In the genomic region with DNA sequence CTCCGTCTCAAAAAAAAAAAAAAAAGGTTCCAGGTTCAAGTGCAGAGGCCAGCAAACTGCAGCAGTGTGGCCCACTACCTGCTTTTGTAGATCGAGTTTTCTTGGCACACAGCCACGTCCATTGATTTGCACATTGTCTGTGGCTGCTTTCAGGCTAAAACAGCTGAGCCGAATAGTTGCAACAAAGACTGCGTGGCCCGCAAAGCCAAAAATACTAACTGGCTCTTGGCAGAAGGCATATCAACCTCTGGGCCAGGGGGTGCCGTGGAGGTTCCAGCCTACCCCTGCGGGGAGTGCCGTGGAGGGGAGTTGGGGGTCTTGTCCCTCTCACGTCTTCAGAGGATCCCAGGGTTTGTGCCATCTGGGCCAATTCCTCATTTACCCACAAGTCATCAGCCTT, we compare ENCODE assay signal across 19 cellular contexts.
"Had no signal": no experiment of that assay in that cellular context is flagged by ENCODE, and none has a peak within 500 bp of the region (broad histone marks: within the 10 kb centered on the region; RNA-seq: fewer than 3 reads in every experiment).

No MANE protein-coding gene starts in this region.

- H3K36me3 ChIP-seq: gastrocnemius medialis had no signal

- H3K4me1 ChIP-seq: esophagus squamous epithelium, gastrocnemius medialis, upper lobe of left lung had no signal

- H3K9me3 Mint-ChIP-seq: activated B cell treated with CpG ODN at 0.5 μM for 24 hours; activated CD8-positive, alpha-beta T cell treated with anti-CD3 and anti-CD28 coated beads for 36 hours; activated naive CD8-positive, alpha-beta T cell treated with anti-CD3 and anti-CD28 coated beads for 36 hours had no signal

- H3K27ac Mint-ChIP-seq: activated B cell treated with CpG ODN at 0.5 μM for 24 hours; activated CD8-positive, alpha-beta T cell treated with anti-CD3 and anti-CD28 coated beads for 36 hours; activated naive CD8-positive, alpha-beta T cell treated with anti-CD3 and anti-CD28 coated beads for 36 hours; endodermal cell had no signal

- H3K4me3 ChIP-seq: esophagus squamous epithelium, gastrocnemius medialis, mucosa of descending colon, testis, upper lobe of left lung had no signal

- H3K4me1 Mint-ChIP-seq: activated B cell treated with CpG ODN at 0.5 μM for 24 hours; activated naive CD8-positive, alpha-beta T cell treated with anti-CD3 and anti-CD28 coated beads for 36 hours; endodermal cell had no signal

- H3K9me3 ChIP-seq: esophagus squamous epithelium, gastrocnemius medialis, testis, upper lobe of left lung had no signal

- H3K27me3 Mint-ChIP-seq: activated CD8-positive, alpha-beta T cell treated with anti-CD3 and anti-CD28 coated beads for 36 hours; activated naive CD8-positive, alpha-beta T cell treated with anti-CD3 and anti-CD28 coated beads for 36 hours had no signal

- H3K27me3 ChIP-seq: esophagus squamous epithelium, gastrocnemius medialis, testis, upper lobe of left lung had no signal

- H3K4me3 Mint-ChIP-seq: activated B cell treated with CpG ODN at 0.5 μM for 24 hours; activated CD8-positive, alpha-beta T cell treated with anti-CD3 and anti-CD28 coated beads for 36 hours; activated naive CD8-positive, alpha-beta T cell treated with anti-CD3 and anti-CD28 coated beads for 36 hours; endodermal cell had no signal

- H3K27ac ChIP-seq: esophagus squamous epithelium, gastrocnemius medialis, testis, upper lobe of left lung had no signal

- H3K36me3 Mint-ChIP-seq: activated naive CD8-positive, alpha-beta T cell treated with anti-CD3 and anti-CD28 coated beads for 36 hours had no signal

- DNase-seq: activated B cell treated with CpG ODN at 0.5 μM for 24 hours; activated CD4-positive, alpha-beta T cell treated with anti-CD3 and anti-CD28 coated beads for 4 hours; activated CD8-positive, alpha-beta T cell treated with anti-CD3 and anti-CD28 coated beads for 36 hours; activated naive CD4-positive, alpha-beta T cell treated with Interleukin-2 at 50 U/mL for 16 hours; activated naive CD8-positive, alpha-beta T cell treated with anti-CD3 and anti-CD28 coated beads for 36 hours; activated T-cell treated with anti-CD3 and anti-CD28 coated beads, Interleukin-2, amount 50 U/mL, for 1 hour; cortex of kidney; endodermal cell; esophagus squamous epithelium; gastrocnemius medialis; hippocampal formation; mesenchymal stem cell; mucosa of descending colon; nucleus accumbens; stimulated activated CD4-positive, alpha-beta T cell treated with anti-CD3 and anti-CD28 coated beads, Interleukin-2, amount 100 ng/mL, for 48 hours; stimulated activated naive CD4-positive, alpha-beta T cell; T-helper 9 cell; testis had no signal
